In genomic region chr4:173769568-173769967, GRCh38 we compare ENCODE assay signal across 22 cellular contexts.
DNase-seq lines count a peak whose midpoint lies in the region; ATAC-seq and TF ChIP-seq lines count a peak whose summit lies in the region.
"Had no signal": no experiment of that assay in that cellular context is flagged by ENCODE, and none has a peak within 500 bp of the region (broad histone marks: within the 10 kb centered on the region; RNA-seq: fewer than 3 reads in every experiment).

No MANE protein-coding gene starts in this region.

- H2AK5ac ChIP-seq in IMR-90 (ENCODE audit: low read depth, low read length) (no peak overlapping the region), trophoblast cell (ENCODE audit: low read length) (no peak overlapping the region)

- H4K91ac ChIP-seq in IMR-90 (ENCODE audit: insufficient read depth, low read depth, low read length): no peak overlapping the region
- no peak overlapping the region for H4K91ac ChIP-seq in trophoblast cell (ENCODE audit: low read depth, low read length)

- no peak overlapping the region for H2BK20ac ChIP-seq in IMR-90 (ENCODE audit: low read depth, low read length)

- H2BK15ac ChIP-seq in IMR-90 (ENCODE audit: low read depth, low read length): no peak overlapping the region

- POLR2A ChIA-PET in IMR-90 (lab: Charles Lee; ENCODE audit: unreplicated experiment): no interaction called here

- no peaks in the 10 kb centered on the region for H3K79me2 ChIP-seq in trophoblast cell (ENCODE audit: control insufficient read depth, insufficient read depth, low read length, poor library complexity)

- H4K8ac ChIP-seq in IMR-90 (ENCODE audit: low read depth in 2 of 2, low read length in 2 of 2): no peak overlapping the region
- no peak overlapping the region for H4K8ac ChIP-seq in trophoblast cell (ENCODE audit: low read depth, low read length)

- no peak overlapping the region for H2BK120ac ChIP-seq in IMR-90 (ENCODE audit: low read depth, low read length)
- H2BK120ac ChIP-seq in trophoblast cell (ENCODE audit: insufficient read depth, low read length, poor library complexity): no peak overlapping the region

- H2AK9ac ChIP-seq in IMR-90 (replicated peaks; ENCODE audit: low read depth, low read length, poor library complexity): no peak overlapping the region

- H3K4ac ChIP-seq in IMR-90 (ENCODE audit: low read depth, low read length) (no peak overlapping the region), trophoblast cell (ENCODE audit: low read depth, low read length) (no peak overlapping the region)

- H3K27me3 ChIP-seq in IMR-90 (ENCODE audit: control insufficient read depth, insufficient read depth, low read length) (no peaks in the 10 kb centered on the region), trophoblast cell (ENCODE audit: insufficient read depth, low read length) (no peaks in the 10 kb centered on the region), gastroesophageal sphincter (no peaks in the 10 kb centered on the region)
- H3K27me3 ChIP-seq: BE2C, BLaER1 had no signal

- no peaks in the 10 kb centered on the region for H3K79me1 ChIP-seq in IMR-90 (ENCODE audit: low read depth in 1 of 2, low read length in 2 of 2)
- no peaks in the 10 kb centered on the region for H3K79me1 ChIP-seq in trophoblast cell (ENCODE audit: low read length)

- H4K20me1 ChIP-seq in IMR-90 (ENCODE audit: insufficient read depth, low read length): no peaks in the 10 kb centered on the region
- H4K20me1 ChIP-seq: BLaER1 had no signal

- H4K12ac ChIP-seq in trophoblast cell (ENCODE audit: low read depth, low read length): no peak overlapping the region

- H2BK12ac ChIP-seq in trophoblast cell (ENCODE audit: low read length): no peak overlapping the region

- no peak overlapping the region for H2BK5ac ChIP-seq in IMR-90 (ENCODE audit: low read depth, low read length, poor library complexity, severe bottlenecking)
- H2BK5ac ChIP-seq in trophoblast cell (ENCODE audit: low read depth, low read length, poor library complexity): no peak overlapping the region

- H3K9me3 ChIP-seq in IMR-90 (ENCODE audit: control insufficient read depth, insufficient read depth, low read length) (no peaks in the 10 kb centered on the region), trophoblast cell (ENCODE audit: insufficient read depth, low read depth, low read length) (no peaks in the 10 kb centered on the region), gastroesophageal sphincter (no peaks in the 10 kb centered on the region)
- H3K9me3 ChIP-seq: BE2C had no signal

- intact Hi-C loops in IMR-90 (cut with micrococcal nuclease): no loop called here

- H2AFZ ChIP-seq in IMR-90 (replicated peaks; ENCODE audit: low read length, poor library complexity): no peak overlapping the region
- no peak overlapping the region for H2AFZ ChIP-seq in trophoblast cell (ENCODE audit: insufficient read depth, low read length, poor library complexity)

- H3K4me3 ChIP-seq in IMR-90 (ENCODE audit: insufficient read depth, low read depth, low read length) (no peak overlapping the region), fibroblast of villous mesenchyme (ENCODE audit: low read depth, low read length) (no peak overlapping the region), trophoblast cell (ENCODE audit: low read depth, low read length) (no peak overlapping the region), gastroesophageal sphincter (no peak overlapping the region)
- H3K4me3 ChIP-seq: BLaER1 had no signal

- H3K14ac ChIP-seq in IMR-90 (replicated peaks; ENCODE audit: low read depth, low read length) (no peak overlapping the region), trophoblast cell (ENCODE audit: low read length) (no peak overlapping the region)

- TF ChIP-seq POLR2A in IMR-90 (IDR thresholded peaks at IDR 0.05; ENCODE audit: low read depth, low read length) (no peak), gastroesophageal sphincter (IDR thresholded peaks at IDR 0.05) (no peak)

- H3K56ac ChIP-seq in IMR-90 (ENCODE audit: extremely low read depth, insufficient read depth, low read length): no peak overlapping the region

- H3K4me2 ChIP-seq in IMR-90 (ENCODE audit: low read depth, low read length): 0 out of 2 replicates have a peak overlapping the region, but pooled peaks have one; percentile 21
- H3K4me2 ChIP-seq in trophoblast cell (ENCODE audit: low read length): no peak overlapping the region
- H3K4me2 ChIP-seq: BLaER1 had no signal

- TF ChIP-seq RAD21 in IMR-90 (IDR thresholded peaks at IDR 0.05; ENCODE audit: low read length): no peak

- ATAC-seq in IMR-90 (ENCODE audit: low read depth) (peak; percentile 65; the same call in 1 of the 2 replicates), gastroesophageal sphincter (no peak)

- no TSS peak for BruUV-seq in IMR-90 (replicated peaks; lab: Mats Ljungman, UMichigan)

- DNase-seq in IMR-90 (peak; percentile 5), fibroblast of villous mesenchyme (ENCODE audit: low read depth) (peak; percentile 55), trophoblast cell (no peak), NCI-H146 (lab: John Stamatoyannopoulos, UW) (no peak), NCI-H524 treated with DMSO at 0.1 percent for 48 hours (lab: John Stamatoyannopoulos, UW) (no peak)
- DNase-seq: 8988T; ACHN; BE2C; C1 segment of cervical spinal cord; CD4-positive, alpha-beta memory T cell; CD4-positive, CD25-positive, alpha-beta regulatory T cell; CD8-positive, alpha-beta memory T cell; COR-L47; DMS 273 treated with DMSO at 0.1 percent for 48 hours; DMS153; DMS53; DMS79; DND-41; EL; GDM1 had no signal

- H3K23ac ChIP-seq in IMR-90 (ENCODE audit: low read depth, low read length) (no peak overlapping the region), trophoblast cell (ENCODE audit: low read length) (no peak overlapping the region)

- in situ Hi-C loops in IMR-90 (cut with MboI; ENCODE audit: low sequenced_read_pairs): no loop called here

- H3K9ac ChIP-seq in IMR-90 (ENCODE audit: low read depth, low read length): no peak overlapping the region
- peak overlapping the region; percentile 13 for H3K9ac ChIP-seq in trophoblast cell (ENCODE audit: low read length)
- H3K9ac ChIP-seq: BLaER1 had no signal

- no peak overlapping the region for H4K5ac ChIP-seq in IMR-90 (ENCODE audit: low read depth, low read length)

- H3K27ac ChIP-seq in IMR-90 (ENCODE audit: insufficient read depth, low read length) (no peak overlapping the region), trophoblast cell (ENCODE audit: low read depth, low read length) (no peak overlapping the region), gastroesophageal sphincter (no peak overlapping the region)
- H3K27ac ChIP-seq: BLaER1 had no signal

- TF ChIP-seq EP300 in gastroesophageal sphincter (IDR thresholded peaks at IDR 0.05): no peak

- TF ChIP-seq CTCF in IMR-90 (conservative IDR thresholded peaks at IDR 0.05; ENCODE audit: low read depth, low read length) (no peak), fibroblast of villous mesenchyme (IDR thresholded peaks at IDR 0.05; ENCODE audit: insufficient read depth, low read depth, low read length) (no peak), gastroesophageal sphincter (IDR thresholded peaks at IDR 0.05) (no peak)

- dilution Hi-C loops in IMR-90 (cut with HindIII; ENCODE audit: low sequenced_read_pairs, unreplicated experiment): no loop called here

- no CpG with 5 or more reads among the region's 1 CpG for WGBS in IMR-90 (ENCODE audit: extremely low coverage in 2 of 2, insufficient read length in 1 of 2), 2 experiments
- no CpG with 5 or more reads among the region's 1 CpG for WGBS in trophoblast cell (ENCODE audit: extremely low coverage, insufficient coverage, insufficient read length)
- WGBS in gastroesophageal sphincter (ENCODE audit: low coverage in 1 of 2), 2 donors: 80 to 100% methylated on average over 1 of the region's 1 CpG

- H3K4me1 ChIP-seq in IMR-90 (ENCODE audit: control insufficient read depth, insufficient read depth, low read length) (0 out of 2 replicates have a peak, but pooled peaks cover 2% of the 10 kb centered on the region), trophoblast cell (ENCODE audit: control insufficient read depth in 1 of 2, insufficient read depth in 2 of 2, low read length in 2 of 2) (no peaks in the 10 kb centered on the region), gastroesophageal sphincter (no peaks in the 10 kb centered on the region)
- H3K4me1 ChIP-seq: BLaER1 had no signal

- CTCF ChIA-PET in IMR-90 (lab: Yijun Ruan, JAX): no interaction called here

- no peaks in the 10 kb centered on the region for H3K9me1 ChIP-seq in IMR-90 (ENCODE audit: insufficient read depth, low read length)

- H3K18ac ChIP-seq in IMR-90 (ENCODE audit: low read depth, low read length): no peak overlapping the region
- H3K18ac ChIP-seq in trophoblast cell (ENCODE audit: low read length): no peak overlapping the region

- H3K36me3 ChIP-seq in IMR-90 (ENCODE audit: control insufficient read depth, insufficient read depth, low read length): no peaks in the 10 kb centered on the region
- H3K36me3 ChIP-seq in trophoblast cell (ENCODE audit: control insufficient read depth in 1 of 2, insufficient read depth in 2 of 2, low read length in 2 of 2): no peaks in the 10 kb centered on the region
- H3K36me3 ChIP-seq in gastroesophageal sphincter: no peaks in the 10 kb centered on the region
- H3K36me3 ChIP-seq: BE2C, BLaER1 had no signal

TF ChIP-seq in IMR-90, 13 proteins besides CTCF, POLR2A, EP300 and RAD21 (continues in another document):
- TF ChIP-seq CHD1 (IDR thresholded peaks at IDR 0.05; ENCODE audit: low read depth, low read length) (no peak), RFX5 (IDR thresholded peaks at IDR 0.05; ENCODE audit: low read depth, low read length) (no peak), MAZ (IDR thresholded peaks at IDR 0.05; ENCODE audit: borderline replicate concordance, low read depth, low read length) (no peak), RCOR1 (IDR thresholded peaks at IDR 0.05; ENCODE audit: insufficient replicate concordance, low read length) (no peak), FOS (IDR thresholded peaks at IDR 0.05; ENCODE audit: low read depth, low read length) (no peak), MXI1 (IDR thresholded peaks at IDR 0.05; ENCODE audit: borderline replicate concordance, low read depth, low read length) (no peak), ELK1 (IDR thresholded peaks at IDR 0.05; ENCODE audit: borderline replicate concordance, low read depth, low read length) (no peak), CEBPB (IDR thresholded peaks at IDR 0.05; ENCODE audit: low read depth, low read length) (no peak), SMC3 (IDR thresholded peaks at IDR 0.05; ENCODE audit: low read depth, low read length) (no peak)

Comparison
In these comparisons a context has a peak if more than half of its experiments do, and no peak if none do; other contexts are left out.
1. DNase-seq: peak in IMR-90 (single experiment) and fibroblast of villous mesenchyme (single experiment); none in trophoblast cell (0 of 2), NCI-H146 (single experiment) and NCI-H524 treated with DMSO at 0.1 percent for 48 hours (single experiment).